Comparison of ENCODE assay signal across 22 cellular contexts in the genomic region with DNA sequence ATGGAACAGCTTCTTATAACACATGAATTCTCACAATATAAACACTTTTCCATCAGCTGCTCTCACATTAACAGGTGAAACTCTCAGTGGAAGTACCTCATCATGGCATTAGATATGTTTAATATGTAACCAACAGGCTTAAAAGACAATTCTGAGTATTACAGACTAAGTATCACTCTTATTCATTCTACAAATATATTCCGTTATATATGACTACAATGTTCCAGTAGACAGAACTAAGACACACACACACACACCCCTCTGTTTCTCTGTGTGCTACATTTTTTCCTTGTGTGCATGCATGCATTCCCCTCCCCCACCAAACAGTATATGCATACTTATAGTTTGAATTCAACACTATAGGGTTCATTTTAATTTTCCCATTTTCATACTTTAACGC.
"Had no signal": no experiment of that assay in that cellular context is flagged by ENCODE, and none has a peak within 500 bp of the region (broad histone marks: within the 10 kb centered on the region; RNA-seq: fewer than 3 reads in every experiment).

No MANE protein-coding gene starts in this region.

- H3K4me1 ChIP-seq: body of pancreas, parathyroid adenoma, SJSA1, upper lobe of left lung had no signal

- H3K9me3 Mint-ChIP-seq: endodermal cell; memory B cell; nephron progenitor cell; stimulated activated naive B cell treated with anti-CD40 and anti-IgM and Interleukin-4, amounts not matched to agents 10 μg/mL and 1 μg/mL and 100 μg/mL, for 72 hours; WTC11 had no signal

- DNase-seq: activated CD4-positive, alpha-beta T cell treated with anti-CD3 and anti-CD28 coated beads, Interleukin-2, amount 50 U/mL, for 1 hour; activated effector memory CD4-positive, alpha-beta T cell treated with anti-CD3 and anti-CD28 coated beads, Interleukin-2, amount 50 U/mL, for 16 hours; anterior cingulate cortex; body of pancreas; cortex of kidney; endodermal cell; heart right ventricle; islet precursor cell; left colon; nephron progenitor cell; right cardiac atrium; stimulated activated naive B cell treated with anti-CD40 and anti-IgM and Interleukin-4, amounts not matched to agents 10 μg/mL and 1 μg/mL and 100 μg/mL, for 72 hours; T-helper 1 cell; T-helper 9 cell; upper lobe of left lung had no signal

- H2AFZ ChIP-seq: parathyroid adenoma had no signal

- H3K27ac ChIP-seq: body of pancreas, cardiac muscle cell, epithelial cell of prostate, heart right ventricle, parathyroid adenoma, SJSA1, upper lobe of left lung had no signal

- H3K4me1 Mint-ChIP-seq: endodermal cell, nephron progenitor cell, WTC11 had no signal

- H3K4me3 ChIP-seq: body of pancreas, cardiac muscle cell, heart right ventricle, SJSA1, upper lobe of left lung had no signal

- ATAC-seq: body of pancreas; heart right ventricle; left colon; right cardiac atrium; Right ventricle myocardium inferior; stimulated activated naive B cell treated with anti-CD40 and anti-IgM and Interleukin-4, amounts not matched to agents 10 μg/mL and 1 μg/mL and 100 μg/mL, for 72 hours; WTC11 had no signal

- H3K4me3 Mint-ChIP-seq: endodermal cell; memory B cell; nephron progenitor cell; stimulated activated naive B cell treated with anti-CD40 and anti-IgM and Interleukin-4, amounts not matched to agents 10 μg/mL and 1 μg/mL and 100 μg/mL, for 72 hours; WTC11 had no signal

- H3K27me3 Mint-ChIP-seq: memory B cell; stimulated activated naive B cell treated with anti-CD40 and anti-IgM and Interleukin-4, amounts not matched to agents 10 μg/mL and 1 μg/mL and 100 μg/mL, for 72 hours had no signal

- H3K27ac Mint-ChIP-seq: endodermal cell; memory B cell; nephron progenitor cell; stimulated activated naive B cell treated with anti-CD40 and anti-IgM and Interleukin-4, amounts not matched to agents 10 μg/mL and 1 μg/mL and 100 μg/mL, for 72 hours; WTC11 had no signal

- H3K9me3 ChIP-seq: body of pancreas, heart right ventricle, SJSA1, upper lobe of left lung had no signal

- H3K9ac ChIP-seq: parathyroid adenoma had no signal

- H3K27me3 ChIP-seq: body of pancreas, cardiac muscle cell, heart right ventricle, SJSA1, upper lobe of left lung had no signal
